ENCODE assay signal across 23 cellular contexts in genomic region chr17:79457376-79457775, GRCh38.
DNase-seq lines count a peak whose midpoint lies in the region; ATAC-seq, FAIRE-seq and TF ChIP-seq lines count a peak whose summit lies in the region.
"Had no signal": no experiment of that assay in that cellular context is flagged by ENCODE, and none has a peak within 500 bp of the region (broad histone marks: within the 10 kb centered on the region; RNA-seq: fewer than 3 reads in every experiment).

No MANE protein-coding gene starts in this region.

- intact Hi-C loops in Right ventricle myocardium inferior (cut with DNase I), result no loop called here
- intact Hi-C loops in left cardiac atrium (cut with DNase I), result no loop called here
- intact Hi-C loops in K562 (cut with micrococcal nuclease), result no loop called here
- intact Hi-C loops in kidney (cut with DNase I), result no loop called here
- intact Hi-C loops in natural killer cell (cut with micrococcal nuclease), result no loop called here

- H3K27ac ChIP-seq in K562 (ENCODE audit: extremely low read depth, low read depth, low read length) (no peak overlapping the region), kidney (ENCODE audit: low read depth in 2 of 2, low read length in 2 of 2) (no peak overlapping the region)
- H3K27ac ChIP-seq: 22Rv1, GM23248 had no signal

- H3K27ac Mint-ChIP-seq in natural killer cell, result no peak overlapping the region
- no peak overlapping the region for H3K27ac Mint-ChIP-seq in activated CD4-positive, alpha-beta T cell treated with anti-CD3 and anti-CD28 coated beads, Interleukin-2, amount 10 ng/mL, durations not matched to agents 7 days and 5 days
- H3K27ac Mint-ChIP-seq: B cell, HFFc6 had no signal

- no peaks in the 10 kb centered on the region for H3K36me3 Mint-ChIP-seq in natural killer cell
- H3K36me3 Mint-ChIP-seq in activated CD4-positive, alpha-beta T cell treated with anti-CD3 and anti-CD28 coated beads, Interleukin-2, amount 10 ng/mL, durations not matched to agents 7 days and 5 days (ENCODE audit: low read depth), result no peaks in the 10 kb centered on the region
- H3K36me3 Mint-ChIP-seq: CD4-positive, alpha-beta memory T cell had no signal

- WGBS in K562 (ENCODE audit: insufficient coverage, low coverage, missing lambda C conversion rate), result 7% methylated on average over 16 of the region's 17 CpGs

- peaks cover 4% of the 10 kb centered on the region for H3K9me1 ChIP-seq in K562 (ENCODE audit: control insufficient read depth, insufficient read depth, low read length)

- H3K4me1 ChIP-seq in K562 (replicated peaks in 1 of 2; ENCODE audit: control insufficient read depth in 2 of 2, insufficient read depth in 2 of 2, low read length in 2 of 2) (peaks cover 0 to 2% of the 10 kb centered on the region in 2 experiments; a peak in 2 of 5 replicates), kidney (ENCODE audit: control insufficient read depth in 1 of 2, insufficient read depth in 1 of 2, low read depth in 1 of 2, low read length in 2 of 2) (no peaks in the 10 kb centered on the region)
- H3K4me1 ChIP-seq: HAP-1 had no signal

- no peak for TF ChIP-seq CTCF in K562 (IDR thresholded peaks at IDR 0.05 in 2 of 3, conservative IDR thresholded peaks at IDR 0.05 in 1 of 3; ENCODE audit: insufficient read depth in 2 of 3, low read depth in 1 of 3, low read length in 3 of 3)
- no peak for TF ChIP-seq CTCF in kidney (IDR thresholded peaks at IDR 0.05; ENCODE audit: borderline replicate concordance, extremely low read depth, insufficient read depth)
- TF ChIP-seq CTCF in natural killer cell (IDR thresholded peaks at IDR 0.05), result no peak

- no TSS peak for BruUV-seq in K562 (replicated peaks; lab: Mats Ljungman, UMichigan)

- ATAC-seq in Right ventricle myocardium inferior (no peak), left cardiac atrium (no peak), K562 (no peak), natural killer cell (no peak)
- ATAC-seq: GM12878 had no signal

- H4K20me1 ChIP-seq in K562 (replicated peaks; ENCODE audit: control insufficient read depth, insufficient read depth, low read length), result no peaks in the 10 kb centered on the region; the same call in 1 of the 2 replicates

- no peaks in the 10 kb centered on the region for H3K9me3 Mint-ChIP-seq in natural killer cell
- no peaks in the 10 kb centered on the region for H3K9me3 Mint-ChIP-seq in activated CD4-positive, alpha-beta T cell treated with anti-CD3 and anti-CD28 coated beads, Interleukin-2, amount 10 ng/mL, durations not matched to agents 7 days and 5 days

- H3K4me1 Mint-ChIP-seq in natural killer cell, result peaks cover 0 to 27% of the 10 kb centered on the region in 2 donors
- no peaks in the 10 kb centered on the region for H3K4me1 Mint-ChIP-seq in activated CD4-positive, alpha-beta T cell treated with anti-CD3 and anti-CD28 coated beads, Interleukin-2, amount 10 ng/mL, durations not matched to agents 7 days and 5 days
- H3K4me1 Mint-ChIP-seq: B cell; CD4-positive, alpha-beta memory T cell had no signal

- POLR2A ChIA-PET in K562 (lab: Yijun Ruan, JAX), result no interaction called here
- POLR2A ChIA-PET in activated CD4-positive, alpha-beta T cell treated with anti-CD3 and anti-CD28 coated beads, Interleukin-2, amount 10 ng/mL, durations not matched to agents 7 days and 5 days (lab: Charles Lee), result no interaction called here

- no peak overlapping the region for H3K4me3 ChIP-seq in K562
- no peak overlapping the region for H3K4me3 ChIP-seq in kidney (ENCODE audit: low read length in 2 of 2)
- H3K4me3 ChIP-seq: GM12878, GM23248, HAP-1 had no signal

- H3K79me2 ChIP-seq in K562 (ENCODE audit: control insufficient read depth, insufficient read depth, low read length), result no peaks in the 10 kb centered on the region

- TF ChIP-seq RAD21 in K562 (CRISPR knock-in tag; conservative IDR thresholded peaks at IDR 0.05 in 1 of 2, IDR thresholded peaks at IDR 0.05 in 1 of 2), result no peak

- H3K36me3 ChIP-seq in K562 (ENCODE audit: control insufficient read depth, insufficient read depth, low read length), result no peaks in the 10 kb centered on the region
- H3K36me3 ChIP-seq in kidney (ENCODE audit: control insufficient read depth in 1 of 2, insufficient read depth in 2 of 2, low read length in 2 of 2), result no peaks in the 10 kb centered on the region
- H3K36me3 ChIP-seq: HAP-1 had no signal

- no peaks in the 10 kb centered on the region for H3K27me3 Mint-ChIP-seq in natural killer cell (ENCODE audit: low read depth in 2 of 2)
- no peaks in the 10 kb centered on the region for H3K27me3 Mint-ChIP-seq in activated CD4-positive, alpha-beta T cell treated with anti-CD3 and anti-CD28 coated beads, Interleukin-2, amount 10 ng/mL, durations not matched to agents 7 days and 5 days

- CTCF ChIA-PET in K562 (lab: Yijun Ruan, JAX; ENCODE audit: low intra/inter-chr PET ratio), result no interaction called here
- CTCF ChIA-PET in activated CD4-positive, alpha-beta T cell treated with anti-CD3 and anti-CD28 coated beads, Interleukin-2, amount 10 ng/mL, durations not matched to agents 7 days and 5 days (lab: Charles Lee), result no interaction called here

- peaks cover 0 to 46% of the 10 kb centered on the region in 2 experiments; a peak in 4 of 5 replicates for H3K27me3 ChIP-seq in K562 (ENCODE audit: control insufficient read depth in 2 of 2, insufficient read depth in 2 of 2, low read length in 2 of 2)

- H3K9me3 ChIP-seq in K562 (replicated peaks; ENCODE audit: control insufficient read depth, insufficient read depth, low read depth, low read length) (no peaks in the 10 kb centered on the region), kidney (ENCODE audit: control insufficient read depth in 1 of 2, low read length in 2 of 2) (no peaks in the 10 kb centered on the region)
- H3K9me3 ChIP-seq: HAP-1 had no signal

- no peak for TF ChIP-seq POLR2A in K562 (conservative IDR thresholded peaks at IDR 0.05)

- DNase-seq in Right ventricle myocardium inferior (ENCODE audit: missing footprints) (peak; percentile 33), left cardiac atrium (no peak), K562 (ENCODE audit: extremely low read depth in 1 of 4, low spot score in 3 of 4) (no peak), kidney (peak; percentile 35), urothelium cell line (ENCODE audit: low spot score) (no peak), natural killer cell (no peak), NCI-H345 (lab: John Stamatoyannopoulos, UW) (no peak)
- no peak for DNase-seq in activated CD4-positive, alpha-beta T cell treated with anti-CD3 and anti-CD28 coated beads, Interleukin-2, amount 10 ng/mL, durations not matched to agents 7 days and 5 days
- DNase-seq: Calu3; CD4-positive, alpha-beta memory T cell; COR-L47; DMS153; DND-41; GDM1; GM23248; HFFc6 had no signal

- H3K9ac ChIP-seq in K562 (ENCODE audit: insufficient read depth in 1 of 2, low read depth in 2 of 2, low read length in 2 of 2) (no peak overlapping the region; a peak in 1 of 4 replicates), kidney (ENCODE audit: low read length in 2 of 2) (no peak overlapping the region)
- H3K9ac ChIP-seq: GM23248 had no signal

- no peak overlapping the region for H3K4me2 ChIP-seq in K562 (ENCODE audit: insufficient read depth, low read length)

- TF ChIP-seq EP300 in K562 (IDR thresholded peaks at IDR 0.05; ENCODE audit: low read length), result no peak

- FAIRE-seq in K562 (lab: Jason Lieb, UNC) (no peak), kidney (lab: Jason Lieb, UNC) (no peak), urothelium cell line (lab: Jason Lieb, UNC) (peak; percentile 17)
- FAIRE-seq: A204.1, GM12878, GM19239, H54 had no signal

- in situ Hi-C loops in K562 (cut with MboI), result no loop called here

- no peak overlapping the region for H3K4me3 Mint-ChIP-seq in natural killer cell
- H3K4me3 Mint-ChIP-seq in activated CD4-positive, alpha-beta T cell treated with anti-CD3 and anti-CD28 coated beads, Interleukin-2, amount 10 ng/mL, durations not matched to agents 7 days and 5 days, result no peak overlapping the region
- H3K4me3 Mint-ChIP-seq: B cell; CD4-positive, alpha-beta memory T cell; HFFc6 had no signal

- H2AFZ ChIP-seq in K562 (ENCODE audit: low read depth, low read length), result no peak overlapping the region
- H2AFZ ChIP-seq: GM23248 had no signal

TF ChIP-seq in K562, 482 proteins besides CTCF, POLR2A, EP300 and RAD21 (continues in another document):
- TF ChIP-seq TRIM25 (IDR thresholded peaks at IDR 0.05; ENCODE audit: borderline replicate concordance) (no peak), ZNF175 (CRISPR knock-in tag; IDR thresholded peaks at IDR 0.05; ENCODE audit: low read depth) (peak; percentile 28; the same call in 1 of the 2 replicates), PRPF4 (IDR thresholded peaks at IDR 0.05; ENCODE audit: insufficient read depth, low read depth, low read length, poor library complexity, severe bottlenecking) (no peak), E2F1 (CRISPR knock-in tag; IDR thresholded peaks at IDR 0.05) (no peak), GABPB1 (CRISPR knock-in tag; IDR thresholded peaks at IDR 0.05) (no peak)

Comparison
In these comparisons a context has a peak if more than half of its experiments do, and no peak if none do; other contexts are left out.
1. DNase-seq: peak in Right ventricle myocardium inferior (single experiment) and kidney (single experiment); none in left cardiac atrium (single experiment), K562 (0 of 4), urothelium cell line (single experiment), natural killer cell (single experiment), activated CD4-positive, alpha-beta T cell treated with anti-CD3 and anti-CD28 coated beads, Interleukin-2, amount 10 ng/mL, durations not matched to agents 7 days and 5 days (single experiment) and NCI-H345 (single experiment).